Comparison of ENCODE assay signal across 24 cellular contexts in genomic region chr2:180366481-180366880, GRCh38.
"Had no signal": no experiment of that assay in that cellular context is flagged by ENCODE, and none has a peak within 500 bp of the region (broad histone marks: within the 10 kb centered on the region; RNA-seq: fewer than 3 reads in every experiment).

No MANE protein-coding gene starts in this region.

- H3K36me3 ChIP-seq: neural progenitor cell, stomach, suprapubic skin, tibial nerve had no signal

- ATAC-seq: activated CD4-positive, alpha-beta T cell treated with anti-CD3 and anti-CD28 coated beads for 36 hours; activated T-cell treated with anti-CD3 and anti-CD28 coated beads, Interleukin-2, amount 50 U/mL, for 72 hours; left lobe of liver; naive thymus-derived CD4-positive, alpha-beta T cell; sciatic nerve; stimulated activated memory B cell treated with anti-CD40 and anti-IgM and Interleukin-4, amounts not matched to agents 10 μg/mL and 1 μg/mL and 100 μg/mL, for 72 hours had no signal

- DNase-seq: activated B cell treated with CpG ODN at 0.5 μM for 24 hours; activated CD4-positive, alpha-beta memory T cell treated with anti-CD3 and anti-CD28 coated beads for 36 hours; activated CD4-positive, alpha-beta T cell treated with anti-CD3 and anti-CD28 coated beads for 36 hours; activated effector memory CD4-positive, alpha-beta T cell treated with Interleukin-2 at 50 U/mL for 16 hours; activated naive CD4-positive, alpha-beta T cell treated with anti-CD3 and anti-CD28 coated beads for 36 hours; activated T-cell treated with anti-CD3 and anti-CD28 coated beads, Interleukin-2, amount 50 U/mL, for 72 hours; anterior cingulate cortex; effector memory CD4-positive, alpha-beta T cell; glutamatergic neuron; immature natural killer cell; naive thymus-derived CD4-positive, alpha-beta T cell; posterior cingulate gyrus; small intestine; stimulated activated CD4-positive, alpha-beta T cell treated with anti-CD3 and anti-CD28 coated beads, Interleukin-15, amount 100 ng/mL, for 24 hours; stomach; T1000 had no signal

- H3K27me3 ChIP-seq: hepatocyte, neural progenitor cell, stomach, suprapubic skin, tibial nerve had no signal

- H3K27ac ChIP-seq: hepatocyte, neural progenitor cell, stomach, tibial nerve had no signal

- H3K4me3 ChIP-seq: hepatocyte, lung, neural progenitor cell, stomach, suprapubic skin, tibial nerve had no signal
